In the genomic region with DNA sequence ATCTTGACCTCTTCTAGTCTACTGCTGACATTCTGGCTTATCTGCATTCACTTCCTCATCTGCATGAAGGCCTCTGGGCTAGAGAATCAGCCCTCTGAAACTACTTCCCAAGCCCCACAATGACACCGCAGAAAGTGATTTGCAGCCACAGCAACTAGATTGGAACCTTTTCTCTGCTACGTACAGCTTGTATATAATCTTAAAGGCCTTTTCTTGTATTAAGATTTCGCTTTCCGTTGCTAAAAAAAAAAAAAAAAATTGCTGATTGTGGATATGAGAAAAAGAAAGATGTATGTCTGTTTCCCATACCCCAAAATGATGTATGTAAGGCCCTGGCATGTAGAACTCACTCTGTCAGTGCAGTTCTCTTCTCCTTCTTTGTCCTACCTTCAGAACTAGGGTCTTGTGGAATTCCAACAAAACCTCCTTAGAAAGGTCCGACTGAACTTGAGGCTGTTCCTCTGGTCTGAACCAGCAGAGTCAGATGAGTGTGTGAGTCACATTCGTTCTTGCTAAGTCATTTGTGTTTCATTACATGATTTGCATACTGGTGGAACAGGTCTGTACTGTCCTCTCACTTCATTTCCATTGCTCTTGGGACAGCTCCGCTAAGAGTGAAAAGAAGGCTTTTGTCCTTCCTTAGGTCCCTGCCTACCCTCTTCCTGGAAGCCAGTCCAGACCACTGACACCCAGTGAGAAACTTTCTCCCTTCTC, we compare ENCODE assay signal across 9 cellular contexts.
DNase-seq lines count a peak whose midpoint lies in the region; ATAC-seq and TF ChIP-seq lines count a peak whose summit lies in the region.
"Had no signal": no experiment of that assay in that cellular context is flagged by ENCODE, and none has a peak within 500 bp of the region (broad histone marks: within the 10 kb centered on the region; RNA-seq: fewer than 3 reads in every experiment).

No MANE protein-coding gene starts in this region.

- H3K27me3 Mint-ChIP-seq in GM23338 (ENCODE audit: insufficient read depth, low read depth, poor library complexity), result peaks cover 5% of the 10 kb centered on the region
- H3K27me3 Mint-ChIP-seq in activated CD4-positive, alpha-beta T cell treated with anti-CD3 and anti-CD28 coated beads, Interleukin-2, amount 10 ng/mL, durations not matched to agents 7 days and 5 days, result no peaks in the 10 kb centered on the region

- peaks cover 67% of the 10 kb centered on the region for H3K4me1 Mint-ChIP-seq in GM23338
- no peaks in the 10 kb centered on the region for H3K4me1 Mint-ChIP-seq in activated CD4-positive, alpha-beta T cell treated with anti-CD3 and anti-CD28 coated beads, Interleukin-2, amount 10 ng/mL, durations not matched to agents 7 days and 5 days

- no peaks in the 10 kb centered on the region for H3K27me3 ChIP-seq in GM06990 (replicated peaks; ENCODE audit: control insufficient read depth, insufficient read depth, low read length)
- no peaks in the 10 kb centered on the region for H3K27me3 ChIP-seq in GM23338 (ENCODE audit: insufficient read depth)

- H3K9me2 ChIP-seq in GM23338 (ENCODE audit: insufficient read depth), result no peaks in the 10 kb centered on the region

- peaks cover 44% of the 10 kb centered on the region for H3K4me1 ChIP-seq in GM23338 (ENCODE audit: insufficient read depth)

- peak overlapping the region; percentile 45 for H3K4me3 Mint-ChIP-seq in GM23338
- H3K4me3 Mint-ChIP-seq in activated CD4-positive, alpha-beta T cell treated with anti-CD3 and anti-CD28 coated beads, Interleukin-2, amount 10 ng/mL, durations not matched to agents 7 days and 5 days, result no peak overlapping the region

- peak overlapping the region; percentile 99 for H3K27ac Mint-ChIP-seq in GM23338
- no peak overlapping the region for H3K27ac Mint-ChIP-seq in activated CD4-positive, alpha-beta T cell treated with anti-CD3 and anti-CD28 coated beads, Interleukin-2, amount 10 ng/mL, durations not matched to agents 7 days and 5 days

- no peaks in the 10 kb centered on the region for H3K36me3 ChIP-seq in GM06990 (ENCODE audit: control insufficient read depth, insufficient read depth, low read length)
- peaks cover 18% of the 10 kb centered on the region for H3K36me3 ChIP-seq in GM23338 (ENCODE audit: insufficient read depth)

- peaks cover 8% of the 10 kb centered on the region; the same call in 1 of the 2 replicates for H3F3A ChIP-seq in GM23338 (replicated peaks; ENCODE audit: low read depth)

- in situ Hi-C loops in T47D (cut with HindIII; ENCODE audit: low pct_unique_long_range_greater_than_20kb, low sequenced_read_pairs), result no loop called here

- POLR2A ChIA-PET in activated CD4-positive, alpha-beta T cell treated with anti-CD3 and anti-CD28 coated beads, Interleukin-2, amount 10 ng/mL, durations not matched to agents 7 days and 5 days (lab: Charles Lee), result no interaction called here

- no peak overlapping the region for H2AFZ ChIP-seq in GM23338

- no peak for TF ChIP-seq CTCF in GM06990 (IDR thresholded peaks at IDR 0.05; ENCODE audit: insufficient read depth, low read length, poor library complexity, severe bottlenecking)
- TF ChIP-seq CTCF in GM23338 (conservative IDR thresholded peaks at IDR 0.05; ENCODE audit: low read depth in 2 of 2), result no peak

- CTCF ChIA-PET in activated CD4-positive, alpha-beta T cell treated with anti-CD3 and anti-CD28 coated beads, Interleukin-2, amount 10 ng/mL, durations not matched to agents 7 days and 5 days (lab: Charles Lee), result no interaction called here

- peaks cover 60% of the 10 kb centered on the region for H3K36me3 Mint-ChIP-seq in GM23338 (ENCODE audit: low read depth)
- H3K36me3 Mint-ChIP-seq in activated CD4-positive, alpha-beta T cell treated with anti-CD3 and anti-CD28 coated beads, Interleukin-2, amount 10 ng/mL, durations not matched to agents 7 days and 5 days (ENCODE audit: low read depth), result no peaks in the 10 kb centered on the region

- peaks cover 88% of the 10 kb centered on the region for H3K79me2 ChIP-seq in GM23338 (replicated peaks; ENCODE audit: insufficient read depth)

- H3K27ac ChIP-seq in GM23338 (ENCODE audit: low read depth), result peak overlapping the region; percentile 26

- no peaks in the 10 kb centered on the region for H3K9me3 Mint-ChIP-seq in GM23338
- H3K9me3 Mint-ChIP-seq in activated CD4-positive, alpha-beta T cell treated with anti-CD3 and anti-CD28 coated beads, Interleukin-2, amount 10 ng/mL, durations not matched to agents 7 days and 5 days, result no peaks in the 10 kb centered on the region

- H4K20me1 ChIP-seq in GM23338 (replicated peaks; ENCODE audit: insufficient read depth), result peaks cover 24% of the 10 kb centered on the region

- H3K4me3 ChIP-seq in GM06990 (replicated peaks; ENCODE audit: low read depth, low read length), result no peak overlapping the region
- no peak overlapping the region for H3K4me3 ChIP-seq in GM23338

- DNase-seq in GM06990 (ENCODE audit: extremely low read depth, insufficient read length), result peak; percentile 45
- peak; percentile 84 for DNase-seq in GM23338 (ENCODE audit: low spot score)
- DNase-seq in Kasumi-1 (lab: John Stamatoyannopoulos, UW), result peak; percentile 51 to 54
- peak; percentile 43 to 92 for DNase-seq in T47D (ENCODE audit: low read depth in 1 of 2, low spot score in 1 of 2)
- peak; percentile 48 for DNase-seq in medulla oblongata (ENCODE audit: extremely low spot score)
- no peak for DNase-seq in NCI-H1105 (lab: John Stamatoyannopoulos, UW)
- DNase-seq in activated CD4-positive, alpha-beta T cell treated with anti-CD3 and anti-CD28 coated beads, Interleukin-2, amount 10 ng/mL, durations not matched to agents 7 days and 5 days, result no peak
- no peak for DNase-seq in NCI-H2081 treated with DMSO at 0.1 percent for 48 hours (lab: John Stamatoyannopoulos, UW)

- ATAC-seq in GM23338, result peak; percentile 81
- ATAC-seq: Panc1 had no signal

- H3K4me2 ChIP-seq in GM23338, result peak overlapping the region; percentile 17

TF ChIP-seq in GM23338, 12 proteins besides CTCF, POLR2A, EP300 and RAD21:
- TF ChIP-seq POLR2AphosphoS5 (IDR thresholded peaks at IDR 0.05; ENCODE audit: low read depth) (no peak), STAT1 (IDR thresholded peaks at IDR 0.05; ENCODE audit: unreplicated experiment) (no peak)
- TF ChIP-seq, protein P1, sequence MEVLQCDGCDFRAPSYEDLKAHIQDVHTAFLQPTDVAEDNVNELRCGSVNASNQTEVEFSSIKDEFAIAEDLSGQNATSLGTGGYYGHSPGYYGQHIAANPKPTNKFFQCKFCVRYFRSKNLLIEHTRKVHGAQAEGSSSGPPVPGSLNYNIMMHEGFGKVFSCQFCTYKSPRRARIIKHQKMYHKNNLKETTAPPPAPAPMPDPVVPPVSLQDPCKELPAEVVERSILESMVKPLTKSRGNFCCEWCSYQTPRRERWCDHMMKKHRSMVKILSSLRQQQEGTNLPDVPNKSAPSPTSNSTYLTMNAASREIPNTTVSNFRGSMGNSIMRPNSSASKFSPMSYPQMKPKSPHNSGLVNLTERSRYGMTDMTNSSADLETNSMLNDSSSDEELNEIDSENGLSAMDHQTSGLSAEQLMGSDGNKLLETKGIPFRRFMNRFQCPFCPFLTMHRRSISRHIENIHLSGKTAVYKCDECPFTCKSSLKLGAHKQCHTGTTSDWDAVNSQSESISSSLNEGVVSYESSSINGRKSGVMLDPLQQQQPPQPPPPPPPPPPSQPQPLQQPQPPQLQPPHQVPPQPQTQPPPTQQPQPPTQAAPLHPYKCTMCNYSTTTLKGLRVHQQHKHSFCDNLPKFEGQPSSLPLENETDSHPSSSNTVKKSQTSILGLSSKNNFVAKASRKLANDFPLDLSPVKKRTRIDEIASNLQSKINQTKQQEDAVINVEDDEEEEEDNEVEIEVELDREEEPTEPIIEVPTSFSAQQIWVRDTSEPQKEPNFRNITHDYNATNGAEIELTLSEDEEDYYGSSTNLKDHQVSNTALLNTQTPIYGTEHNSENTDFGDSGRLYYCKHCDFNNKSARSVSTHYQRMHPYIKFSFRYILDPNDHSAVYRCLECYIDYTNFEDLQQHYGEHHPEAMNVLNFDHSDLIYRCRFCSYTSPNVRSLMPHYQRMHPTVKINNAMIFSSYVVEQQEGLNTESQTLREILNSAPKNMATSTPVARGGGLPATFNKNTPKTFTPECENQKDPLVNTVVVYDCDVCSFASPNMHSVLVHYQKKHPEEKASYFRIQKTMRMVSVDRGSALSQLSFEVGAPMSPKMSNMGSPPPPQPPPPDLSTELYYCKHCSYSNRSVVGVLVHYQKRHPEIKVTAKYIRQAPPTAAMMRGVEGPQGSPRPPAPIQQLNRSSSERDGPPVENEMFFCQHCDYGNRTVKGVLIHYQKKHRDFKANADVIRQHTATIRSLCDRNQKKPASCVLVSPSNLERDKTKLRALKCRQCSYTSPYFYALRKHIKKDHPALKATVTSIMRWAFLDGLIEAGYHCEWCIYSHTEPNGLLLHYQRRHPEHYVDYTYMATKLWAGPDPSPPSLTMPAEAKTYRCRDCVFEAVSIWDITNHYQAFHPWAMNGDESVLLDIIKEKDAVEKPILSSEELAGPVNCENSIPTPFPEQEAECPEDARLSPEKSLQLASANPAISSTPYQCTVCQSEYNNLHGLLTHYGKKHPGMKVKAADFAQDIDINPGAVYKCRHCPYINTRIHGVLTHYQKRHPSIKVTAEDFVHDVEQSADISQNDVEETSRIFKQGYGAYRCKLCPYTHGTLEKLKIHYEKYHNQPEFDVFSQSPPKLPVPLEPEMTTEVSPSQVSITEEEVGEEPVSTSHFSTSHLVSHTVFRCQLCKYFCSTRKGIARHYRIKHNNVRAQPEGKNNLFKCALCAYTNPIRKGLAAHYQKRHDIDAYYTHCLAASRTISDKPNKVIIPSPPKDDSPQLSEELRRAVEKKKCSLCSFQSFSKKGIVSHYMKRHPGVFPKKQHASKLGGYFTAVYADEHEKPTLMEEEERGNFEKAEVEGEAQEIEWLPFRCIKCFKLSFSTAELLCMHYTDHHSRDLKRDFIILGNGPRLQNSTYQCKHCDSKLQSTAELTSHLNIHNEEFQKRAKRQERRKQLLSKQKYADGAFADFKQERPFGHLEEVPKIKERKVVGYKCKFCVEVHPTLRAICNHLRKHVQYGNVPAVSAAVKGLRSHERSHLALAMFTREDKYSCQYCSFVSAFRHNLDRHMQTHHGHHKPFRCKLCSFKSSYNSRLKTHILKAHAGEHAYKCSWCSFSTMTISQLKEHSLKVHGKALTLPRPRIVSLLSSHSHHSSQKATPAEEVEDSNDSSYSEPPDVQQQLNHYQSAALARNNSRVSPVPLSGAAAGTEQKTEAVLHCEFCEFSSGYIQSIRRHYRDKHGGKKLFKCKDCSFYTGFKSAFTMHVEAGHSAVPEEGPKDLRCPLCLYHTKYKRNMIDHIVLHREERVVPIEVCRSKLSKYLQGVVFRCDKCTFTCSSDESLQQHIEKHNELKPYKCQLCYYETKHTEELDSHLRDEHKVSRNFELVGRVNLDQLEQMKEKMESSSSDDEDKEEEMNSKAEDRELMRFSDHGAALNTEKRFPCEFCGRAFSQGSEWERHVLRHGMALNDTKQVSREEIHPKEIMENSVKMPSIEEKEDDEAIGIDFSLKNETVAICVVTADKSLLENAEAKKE (CRISPR knock-in tag; IDR thresholded peaks at IDR 0.05), result peak; percentile 30; the same call in 1 of the 2 replicates
TF ChIP-seq in GM23338: peak in this region for 1.

Comparison
In these comparisons a context has a peak if more than half of its experiments do, and no peak if none do; other contexts are left out.
1. DNase-seq: peak in GM06990 (single experiment), GM23338 (single experiment), Kasumi-1 (2 of 2), T47D (2 of 2) and medulla oblongata (single experiment); none in NCI-H1105 (single experiment), activated CD4-positive, alpha-beta T cell treated with anti-CD3 and anti-CD28 coated beads, Interleukin-2, amount 10 ng/mL, durations not matched to agents 7 days and 5 days (single experiment) and NCI-H2081 treated with DMSO at 0.1 percent for 48 hours (single experiment).